18 cellular contexts compared by ENCODE assay signal in the genomic region with DNA sequence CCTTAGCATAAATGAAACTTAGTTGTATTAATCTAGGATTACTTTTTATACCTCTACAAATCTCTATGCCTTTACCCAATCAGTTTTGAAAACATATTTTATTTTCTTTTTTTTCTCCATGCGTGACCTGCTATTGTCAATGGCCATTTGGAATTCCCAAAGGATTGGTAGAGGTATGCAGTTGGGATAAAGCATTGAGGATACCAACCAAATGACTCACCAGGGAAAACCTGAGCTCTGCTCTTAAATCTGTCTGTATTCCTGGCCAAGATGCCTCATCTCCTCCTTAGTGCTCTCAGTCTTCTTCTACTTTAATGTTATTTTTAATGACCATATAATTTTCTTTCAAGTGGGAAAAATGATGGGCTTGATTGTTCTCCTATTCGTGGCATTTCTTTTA.
DNase-seq lines count a peak whose midpoint lies in the region; ATAC-seq and TF ChIP-seq lines count a peak whose summit lies in the region.
"Had no signal": no experiment of that assay in that cellular context is flagged by ENCODE, and none has a peak within 500 bp of the region (broad histone marks: within the 10 kb centered on the region; RNA-seq: fewer than 3 reads in every experiment).

No MANE protein-coding gene starts in this region.

- H4K5ac ChIP-seq in H9 (ENCODE audit: insufficient read length, low read depth, low read length), result no peak overlapping the region

- no peak overlapping the region for H3K56ac ChIP-seq in H9 (ENCODE audit: insufficient read length, low read depth, low read length)

- H3T11ph ChIP-seq in H9 (ENCODE audit: low read length), result no peak overlapping the region

- DNase-seq in ELF-1 (ENCODE audit: low read depth, low spot score) (peak; percentile 28), LoVo (ENCODE audit: low spot score) (peak; percentile 53), dermis blood vessel endothelial cell (peak; percentile 32), kidney glomerular epithelial cell (lab: John Stamatoyannopoulos, UW) (peak; percentile 82), NAMALWA (ENCODE audit: low spot score) (no peak), H9 (no peak), NCI-H748 treated with DMSO at 0.1 percent for 48 hours (lab: John Stamatoyannopoulos, UW) (no peak)
- DNase-seq: activated CD4-positive, alpha-beta T cell treated with anti-CD3 and anti-CD28 coated beads for 4 hours; activated naive CD8-positive, alpha-beta T cell treated with anti-CD3 and anti-CD28 coated beads, Interleukin-2, amount 10 ng/mL, durations not matched to agents 7 days and 5 days; DMS79 treated with DMSO at 0.1 percent for 48 hours; left colon; NCI-H2081; pancreas; Right ventricle myocardium superior; stimulated activated naive CD8-positive, alpha-beta T cell treated with anti-CD3 and anti-CD28 coated beads, Interleukin-15, Interleukin-2, amounts not matched to agents 100 U/mL and 50 U/mL, for 24 hours had no signal

- no peaks in the 10 kb centered on the region for H3K79me2 ChIP-seq in H9 (ENCODE audit: insufficient read depth, low read length)

- H3K27me3 ChIP-seq in H9 (ENCODE audit: insufficient read depth, low read length), result no peaks in the 10 kb centered on the region
- H3K27me3 ChIP-seq: BLaER1 treated with 17β-estradiol and CSF1 and Interleukin-3, amounts not matched to agents 10 nM and 100 nM; pancreas had no signal

- H3K4me2 ChIP-seq in H9 (ENCODE audit: insufficient read depth, insufficient read length, low read length), result no peak overlapping the region
- H3K4me2 ChIP-seq: BLaER1 treated with 17β-estradiol and CSF1 and Interleukin-3, amounts not matched to agents 10 nM and 100 nM had no signal

- H3K4me3 Mint-ChIP-seq in H9, result no peak overlapping the region
- H3K4me3 Mint-ChIP-seq: activated naive CD8-positive, alpha-beta T cell treated with anti-CD3 and anti-CD28 coated beads, Interleukin-2, amount 10 ng/mL, durations not matched to agents 7 days and 5 days had no signal

- H2BK5ac ChIP-seq in H9 (ENCODE audit: insufficient read length, low read length), result no peak overlapping the region

- WGBS in H9 (ENCODE audit: extremely low coverage, insufficient read length, low lambda C conversion rate), result no CpG with 5 or more reads among the region's 2 CpGs

- H3K14ac ChIP-seq in H9 (ENCODE audit: insufficient read depth, low read length), result no peak overlapping the region

- no peak overlapping the region for H3K23ac ChIP-seq in H9 (ENCODE audit: insufficient read length, low read depth, low read length)

- peaks cover 29 to 34% of the 10 kb centered on the region in 2 experiments for H3K4me1 Mint-ChIP-seq in H9
- H3K4me1 Mint-ChIP-seq: activated naive CD8-positive, alpha-beta T cell treated with anti-CD3 and anti-CD28 coated beads, Interleukin-2, amount 10 ng/mL, durations not matched to agents 7 days and 5 days had no signal

- H4K20me1 ChIP-seq in H9 (ENCODE audit: control insufficient read depth, insufficient read depth, insufficient read length), result no peaks in the 10 kb centered on the region
- H4K20me1 ChIP-seq: BLaER1 treated with 17β-estradiol and CSF1 and Interleukin-3, amounts not matched to agents 10 nM and 100 nM had no signal

- H3K4ac ChIP-seq in H9 (ENCODE audit: low read depth, low read length), result no peak overlapping the region

- H3K27ac ChIP-seq in H9 (ENCODE audit: insufficient read length, low read depth, low read length), result no peak overlapping the region
- H3K27ac ChIP-seq: BLaER1 treated with 17β-estradiol and CSF1 and Interleukin-3, amounts not matched to agents 10 nM and 100 nM; HL-60; pancreas had no signal

- no peaks in the 10 kb centered on the region for H3K27me3 Mint-ChIP-seq in H9 (ENCODE audit: low read depth)

- H4K8ac ChIP-seq in H9 (replicated peaks; ENCODE audit: insufficient read length, low read depth, low read length), result no peak overlapping the region

- TF ChIP-seq CTCF in H9 (conservative IDR thresholded peaks at IDR 0.05), result no peak

- H2AFZ ChIP-seq in H9 (ENCODE audit: low read length), result no peak overlapping the region

- no peak overlapping the region for H3K9ac ChIP-seq in H9 (ENCODE audit: extremely low read depth, insufficient read length, low read length)
- H3K9ac ChIP-seq: BLaER1 treated with 17β-estradiol and CSF1 and Interleukin-3, amounts not matched to agents 10 nM and 100 nM had no signal

- no peaks in the 10 kb centered on the region for H3K23me2 ChIP-seq in H9 (ENCODE audit: insufficient read length, low read depth, low read length, poor library complexity, severe bottlenecking)

- H3K36me3 Mint-ChIP-seq in H9 (ENCODE audit: insufficient read depth in 1 of 3, low read depth in 3 of 3), result no peaks in the 10 kb centered on the region
- H3K36me3 Mint-ChIP-seq: activated naive CD8-positive, alpha-beta T cell treated with anti-CD3 and anti-CD28 coated beads, Interleukin-2, amount 10 ng/mL, durations not matched to agents 7 days and 5 days had no signal

- H3K4me1 ChIP-seq in H9 (ENCODE audit: insufficient read depth, low read length), result peaks cover 4% of the 10 kb centered on the region; the same call in 1 of the 2 replicates
- H3K4me1 ChIP-seq: pancreas had no signal

- H3K79me1 ChIP-seq in H9 (ENCODE audit: insufficient read depth, low read depth, low read length, poor library complexity, severe bottlenecking), result no peaks in the 10 kb centered on the region

- H2AK5ac ChIP-seq in H9 (ENCODE audit: insufficient read length, low read length), result no peak overlapping the region

- no peak overlapping the region for H2BK120ac ChIP-seq in H9 (ENCODE audit: low read depth, low read length, poor library complexity, severe bottlenecking)

- no peak overlapping the region for H3K18ac ChIP-seq in H9 (ENCODE audit: insufficient read length, low read depth, low read length)

- H2BK15ac ChIP-seq in H9 (ENCODE audit: low read depth, low read length), result no peak overlapping the region

- ATAC-seq in HG03354 (IDR thresholded peaks at IDR 0.05; ENCODE audit: poor library complexity, severe bottlenecking, unreplicated experiment), result no peak
- ATAC-seq: left colon; pancreas; stimulated activated naive CD8-positive, alpha-beta T cell treated with anti-CD3 and anti-CD28 coated beads, Interleukin-15, Interleukin-2, amounts not matched to agents 100 U/mL and 50 U/mL, for 24 hours had no signal

- H2BK20ac ChIP-seq in H9 (ENCODE audit: low read depth, low read length, poor library complexity, severe bottlenecking), result no peak overlapping the region

- no peak overlapping the region for H4K91ac ChIP-seq in H9 (ENCODE audit: insufficient read length, low read depth, low read length)

- H3K9me3 Mint-ChIP-seq in H9, result no peaks in the 10 kb centered on the region
- H3K9me3 Mint-ChIP-seq: activated naive CD8-positive, alpha-beta T cell treated with anti-CD3 and anti-CD28 coated beads, Interleukin-2, amount 10 ng/mL, durations not matched to agents 7 days and 5 days had no signal

- no peaks in the 10 kb centered on the region for H3K9me3 ChIP-seq in H9 (ENCODE audit: control insufficient read depth, low read depth, low read length)
- H3K9me3 ChIP-seq: pancreas had no signal

- H3K27ac Mint-ChIP-seq in H9, result no peak overlapping the region
- H3K27ac Mint-ChIP-seq: activated naive CD8-positive, alpha-beta T cell treated with anti-CD3 and anti-CD28 coated beads, Interleukin-2, amount 10 ng/mL, durations not matched to agents 7 days and 5 days had no signal

- H2BK12ac ChIP-seq in H9 (ENCODE audit: insufficient read length, low read depth, low read length), result no peak overlapping the region

Comparison
In these comparisons a context has a peak if more than half of its experiments do, and no peak if none do; other contexts are left out.
1. DNase-seq: peak in ELF-1 (single experiment), LoVo (single experiment), dermis blood vessel endothelial cell (single experiment) and kidney glomerular epithelial cell (single experiment); none in NAMALWA (single experiment), H9 (single experiment) and NCI-H748 treated with DMSO at 0.1 percent for 48 hours (single experiment).